In genomic region chr4:181143241-181143854, GRCh38 we compare ENCODE assay signal across 8 cellular contexts.
DNase-seq lines count a peak whose midpoint lies in the region; ATAC-seq and TF ChIP-seq lines count a peak whose summit lies in the region.

No MANE protein-coding gene starts in this region.

- peak; percentile 3 for DNase-seq in GM06990 (ENCODE audit: extremely low read depth, insufficient read length)
- DNase-seq in KBM-7 = peak; percentile 61
- DNase-seq in SJCRH30 = peak; percentile 44 to 80
- DNase-seq in activated naive CD4-positive, alpha-beta T cell treated with anti-CD3 and anti-CD28 coated beads, Interleukin-2, amount 10 ng/mL, durations not matched to agents 7 days and 5 days = peak; percentile 79
- peak; percentile 32 to 96 (median 90) for DNase-seq in head of caudate nucleus
- peak; percentile 71 to 84 for DNase-seq in psoas muscle
- DNase-seq in 8988T = no peak

- H3K27me3 ChIP-seq in GM06990 (replicated peaks; ENCODE audit: control insufficient read depth, insufficient read depth, low read length) = no peaks in the 10 kb centered on the region
- no peaks in the 10 kb centered on the region for H3K27me3 ChIP-seq in SJCRH30
- no peaks in the 10 kb centered on the region for H3K27me3 ChIP-seq in psoas muscle (ENCODE audit: insufficient read depth in 3 of 3, low read length in 2 of 3)

- peak; percentile 71 for ATAC-seq in GM21737 (IDR thresholded peaks at IDR 0.05; ENCODE audit: unreplicated experiment)
- peak in 3 of 4 donors; percentile 51 to 76 (median 55) for ATAC-seq in psoas muscle

- H3K4me3 ChIP-seq in GM06990 (replicated peaks; ENCODE audit: low read depth, low read length) (no peak overlapping the region), SJCRH30 (no peak overlapping the region), psoas muscle (no peak overlapping the region)

- CTCF ChIA-PET in activated naive CD4-positive, alpha-beta T cell treated with anti-CD3 and anti-CD28 coated beads, Interleukin-2, amount 10 ng/mL, durations not matched to agents 7 days and 5 days (lab: Charles Lee) = interaction anchor here (0.6 to 1.2 kb wide), 4 partner anchors 11 to 1661 kb away, joined by 3 to 5 read pairs (median 4); no protein-coding TSS in a partner anchor

- H3K27ac ChIP-seq in SJCRH30 = no peak overlapping the region
- no peak overlapping the region for H3K27ac ChIP-seq in psoas muscle

- no peaks in the 10 kb centered on the region for H3K9me3 Mint-ChIP-seq in activated naive CD4-positive, alpha-beta T cell treated with anti-CD3 and anti-CD28 coated beads, Interleukin-2, amount 10 ng/mL, durations not matched to agents 7 days and 5 days

- TF ChIP-seq CTCF in GM06990 (IDR thresholded peaks at IDR 0.05; ENCODE audit: insufficient read depth, low read length, poor library complexity, severe bottlenecking) (peak; percentile 81), psoas muscle (IDR thresholded peaks at IDR 0.05) (peak; percentile 93)

- no peak overlapping the region for H3K4me3 Mint-ChIP-seq in activated naive CD4-positive, alpha-beta T cell treated with anti-CD3 and anti-CD28 coated beads, Interleukin-2, amount 10 ng/mL, durations not matched to agents 7 days and 5 days

- intact Hi-C loops in head of caudate nucleus (cut with DNase I) = loop anchor here (2.0 to 5.0 kb wide), 2 partner anchors 385 to 1664 kb away; no protein-coding TSS in a partner anchor
- intact Hi-C loops in psoas muscle (cut with DNase I) = loop anchor here (2.0 to 10.0 kb wide), 3 partner anchors 159 to 1661 kb away; no protein-coding TSS in a partner anchor

- no peaks in the 10 kb centered on the region for H3K9me3 ChIP-seq in SJCRH30 (replicated peaks)
- H3K9me3 ChIP-seq in psoas muscle = no peaks in the 10 kb centered on the region

- no peak overlapping the region for H3K27ac Mint-ChIP-seq in activated naive CD4-positive, alpha-beta T cell treated with anti-CD3 and anti-CD28 coated beads, Interleukin-2, amount 10 ng/mL, durations not matched to agents 7 days and 5 days

- H3K36me3 ChIP-seq in GM06990 (ENCODE audit: control insufficient read depth, insufficient read depth, low read length) (no peaks in the 10 kb centered on the region), SJCRH30 (no peaks in the 10 kb centered on the region), psoas muscle (ENCODE audit: insufficient read depth in 1 of 2, low read depth in 1 of 2) (no peaks in the 10 kb centered on the region)

- in situ Hi-C loops in KBM-7 (cut with MboI; ENCODE audit: low pct_unique_long_range_greater_than_20kb, low sequenced_read_pairs) = no loop called here

- no peaks in the 10 kb centered on the region for H3K36me3 Mint-ChIP-seq in activated naive CD4-positive, alpha-beta T cell treated with anti-CD3 and anti-CD28 coated beads, Interleukin-2, amount 10 ng/mL, durations not matched to agents 7 days and 5 days

- WGBS in psoas muscle, 3 donors = 3 to 7% (median 7%) methylated on average over 8 of the region's 8 CpGs

- no peaks in the 10 kb centered on the region for H3K4me1 Mint-ChIP-seq in activated naive CD4-positive, alpha-beta T cell treated with anti-CD3 and anti-CD28 coated beads, Interleukin-2, amount 10 ng/mL, durations not matched to agents 7 days and 5 days

- no peaks in the 10 kb centered on the region for H3K27me3 Mint-ChIP-seq in activated naive CD4-positive, alpha-beta T cell treated with anti-CD3 and anti-CD28 coated beads, Interleukin-2, amount 10 ng/mL, durations not matched to agents 7 days and 5 days

- H3K4me1 ChIP-seq in SJCRH30 (no peaks in the 10 kb centered on the region), psoas muscle (no peaks in the 10 kb centered on the region)
